ENCODE assay signal across 21 cellular contexts in the genomic region with DNA sequence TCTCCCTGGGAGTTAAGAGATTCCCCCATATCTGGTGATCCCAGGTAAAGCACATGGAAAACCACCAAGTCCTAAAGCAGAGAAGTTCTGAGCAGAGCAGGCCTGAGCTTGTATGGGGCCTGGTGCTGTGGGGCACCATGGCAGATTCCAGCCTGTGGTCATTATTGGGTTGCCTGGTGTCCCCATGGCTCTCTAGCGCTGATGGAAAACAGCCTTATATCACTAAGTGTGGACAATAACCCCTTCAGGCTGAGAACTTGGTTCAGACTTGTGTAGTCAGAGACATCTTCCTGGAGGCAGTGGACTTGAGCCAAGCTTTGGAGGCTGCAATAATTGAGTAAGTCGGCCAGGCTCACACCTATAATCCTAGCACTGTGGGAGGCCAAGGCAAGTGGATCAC.
DNase-seq lines count a peak whose midpoint lies in the region; ATAC-seq and TF ChIP-seq lines count a peak whose summit lies in the region.
"Had no signal": no experiment of that assay in that cellular context is flagged by ENCODE, and none has a peak within 500 bp of the region (broad histone marks: within the 10 kb centered on the region; RNA-seq: fewer than 3 reads in every experiment).

No MANE protein-coding gene starts in this region.

- TF ChIP-seq POLR2A in gastrocnemius medialis (IDR thresholded peaks at IDR 0.05), result no peak

- H3K9me3 ChIP-seq in right atrium auricular region (no peaks in the 10 kb centered on the region), gastrocnemius medialis (no peaks in the 10 kb centered on the region), upper lobe of right lung (no peaks in the 10 kb centered on the region)
- H3K9me3 ChIP-seq: pancreas had no signal

- in situ Hi-C loops in gastrocnemius medialis (cut with MboI; ENCODE audit: low sequenced_read_pairs in 4 of 4), result loop anchor here in 2 of 4 donors (10.0 kb wide), 1 partner anchor 56 kb away; no protein-coding TSS in a partner anchor

- no peaks in the 10 kb centered on the region for H3K36me3 ChIP-seq in right atrium auricular region
- H3K36me3 ChIP-seq in gastrocnemius medialis, result no peaks in the 10 kb centered on the region
- no peaks in the 10 kb centered on the region for H3K36me3 ChIP-seq in upper lobe of right lung
- H3K36me3 ChIP-seq: pancreas, WERI-Rb-1 had no signal

- intact Hi-C loops in gastrocnemius medialis (cut with DNase I; ENCODE audit: low total_unique reads) (loop anchor here (2.0 kb wide), 2 partner anchors 32 to 56 kb away; no protein-coding TSS in a partner anchor), upper lobe of right lung (cut with DNase I) (loop anchor here (10.0 kb wide), 1 partner anchor 56 kb away; no protein-coding TSS in a partner anchor)

- H3K27me3 ChIP-seq in right atrium auricular region (no peaks in the 10 kb centered on the region), gastrocnemius medialis (no peaks in the 10 kb centered on the region), upper lobe of right lung (no peaks in the 10 kb centered on the region)
- H3K27me3 ChIP-seq: pancreas had no signal

- H3K4me1 ChIP-seq in right atrium auricular region (peaks cover 0 to 68% of the 10 kb centered on the region in 2 donors), gastrocnemius medialis (peaks cover 32 to 49% of the 10 kb centered on the region in 2 donors), upper lobe of right lung (peaks cover 41% of the 10 kb centered on the region)
- H3K4me1 ChIP-seq: pancreas had no signal

- ATAC-seq in gastrocnemius medialis (peak in 1 of 2 donors; percentile 9), upper lobe of right lung (no peak)
- ATAC-seq: activated T-cell treated with anti-CD3 and anti-CD28 coated beads, Interleukin-2, amount 50 U/mL, for 72 hours; K562; PC-3; stimulated activated naive CD8-positive, alpha-beta T cell treated with anti-CD3 and anti-CD28 coated beads, Interleukin-15, amount 100 ng/mL, for 72 hours had no signal

- TF ChIP-seq CTCF in coronary artery (IDR thresholded peaks at IDR 0.05) (no peak), right atrium auricular region (IDR thresholded peaks at IDR 0.05) (no peak), gastrocnemius medialis (IDR thresholded peaks at IDR 0.05 in 4 of 5, conservative IDR thresholded peaks at IDR 0.05 in 1 of 5) (no peak), upper lobe of right lung (IDR thresholded peaks at IDR 0.05) (no peak)

- H3K4me3 ChIP-seq in coronary artery (no peak overlapping the region), right atrium auricular region (no peak overlapping the region), gastrocnemius medialis (no peak overlapping the region), upper lobe of right lung (no peak overlapping the region)
- H3K4me3 ChIP-seq: K562, pancreas had no signal

- peak overlapping the region; percentile 76 to 81 for H3K27ac ChIP-seq in coronary artery
- H3K27ac ChIP-seq in right atrium auricular region, result peak overlapping the region; percentile 86 to 98
- H3K27ac ChIP-seq in gastrocnemius medialis, result peak overlapping the region; percentile 81 to 89 (median 86)
- peak overlapping the region; percentile 63 for H3K27ac ChIP-seq in upper lobe of right lung
- H3K27ac ChIP-seq: pancreas, WERI-Rb-1 had no signal

- DNase-seq in coronary artery (ENCODE audit: low spot score), result peak; percentile 52
- DNase-seq in right atrium auricular region (ENCODE audit: low spot score), result no peak
- no peak for DNase-seq in gastrocnemius medialis
- DNase-seq in upper lobe of right lung, result peak; percentile 22
- no peak for DNase-seq in GOT3 (lab: John Stamatoyannopoulos, UW)
- DNase-seq in NCI-H1417 treated with DMSO at 0.1 percent for 48 hours (lab: John Stamatoyannopoulos, UW), result no peak
- no peak for DNase-seq in activated T-cell treated with anti-CD3 and anti-CD28 coated beads, Interleukin-2, amount 50 U/mL, for 48 hours
- DNase-seq: activated CD4-positive, alpha-beta T cell treated with anti-CD3 and anti-CD28 coated beads, Interleukin-2, amount 10 ng/mL, durations not matched to agents 24 days and 14 days; activated naive CD4-positive, alpha-beta T cell treated with Interleukin-2 at 50 U/mL for 16 hours; activated T-cell treated with anti-CD3 and anti-CD28 coated beads, Interleukin-2, amount 50 U/mL, for 72 hours; central memory CD4-positive, alpha-beta T cell; HFFc6; NCI-H1436 treated with DMSO at 0.1 percent for 48 hours; NCI-H510A treated with DMSO at 0.1 percent for 48 hours; PC-3; SHP77 treated with DMSO at 0.1 percent for 48 hours; stimulated activated naive CD8-positive, alpha-beta T cell treated with anti-CD3 and anti-CD28 coated beads, Interleukin-15, amount 100 ng/mL, for 72 hours; T-helper 9 cell; WERI-Rb-1 had no signal

Comparison
In these comparisons a context has a peak if more than half of its experiments do, and no peak if none do; other contexts are left out.
1. DNase-seq: peak in coronary artery (single experiment) and upper lobe of right lung (single experiment); none in right atrium auricular region (single experiment), gastrocnemius medialis (0 of 2), GOT3 (single experiment), NCI-H1417 treated with DMSO at 0.1 percent for 48 hours (single experiment) and activated T-cell treated with anti-CD3 and anti-CD28 coated beads, Interleukin-2, amount 50 U/mL, for 48 hours (0 of 2).
2. Peak in every context shown above with its lines, with median percentiles within 50 percentile points of each other: H3K27ac ChIP-seq.